ENCODE assay signal across 15 cellular contexts in genomic region chr11:73956876-73957653, GRCh38. TPM values are rescaled to one million over a fixed set of nuclear protein-coding genes. Genes with fewer than 3 reads are reported as not detected.
DNase-seq lines count a peak whose midpoint lies in the region; ATAC-seq and TF ChIP-seq lines count a peak whose summit lies in the region.
"Had no signal": no experiment of that assay in that cellular context is flagged by ENCODE, and none has a peak within 500 bp of the region (broad histone marks: within the 10 kb centered on the region; RNA-seq: fewer than 3 reads in every experiment).

No MANE protein-coding gene starts in this region.

- BruUV-seq in OCI-LY7 (replicated peaks; lab: Mats Ljungman, UMichigan): no TSS peak

- H3K27me3 Mint-ChIP-seq in stimulated activated naive CD8-positive, alpha-beta T cell treated with anti-CD3 and anti-CD28 coated beads, Interleukin-15, amount 100 ng/mL, for 72 hours: peaks cover 27% of the 10 kb centered on the region

- no peaks in the 10 kb centered on the region for H3K9me3 Mint-ChIP-seq in stimulated activated naive CD8-positive, alpha-beta T cell treated with anti-CD3 and anti-CD28 coated beads, Interleukin-15, amount 100 ng/mL, for 72 hours

- peak overlapping the region in 1 of 2 experiments; percentile 29 for H3K18ac ChIP-seq in mesenchymal stem cell (ENCODE audit: low read depth in 1 of 2, low read length in 2 of 2)

- H3K23ac ChIP-seq in mesenchymal stem cell (ENCODE audit: low read length in 2 of 2): no peak overlapping the region

- no peak for TF ChIP-seq CTCF in OCI-LY7 (conservative IDR thresholded peaks at IDR 0.05; ENCODE audit: low read length)
- TF ChIP-seq CTCF in smooth muscle cell (IDR thresholded peaks at IDR 0.05; ENCODE audit: borderline replicate concordance, insufficient read depth, poor library complexity, severe bottlenecking): no peak

- no peaks in the 10 kb centered on the region for H3K9me2 ChIP-seq in OCI-LY7 (ENCODE audit: insufficient read depth, low read length)

- H3K9me3 ChIP-seq in OCI-LY7 (ENCODE audit: low read length): no peaks in the 10 kb centered on the region
- no peaks in the 10 kb centered on the region for H3K9me3 ChIP-seq in mesenchymal stem cell (ENCODE audit: control insufficient read depth, low read length)
- H3K9me3 ChIP-seq in smooth muscle cell (replicated peaks; ENCODE audit: low read depth): no peaks in the 10 kb centered on the region
- H3K9me3 ChIP-seq: colonic mucosa had no signal

- peak overlapping the region in 1 of 2 experiments; percentile 28 for H3K4ac ChIP-seq in mesenchymal stem cell (ENCODE audit: low read depth in 1 of 2, low read length in 2 of 2)

- no peak overlapping the region for H2BK15ac ChIP-seq in mesenchymal stem cell (ENCODE audit: low read depth, poor library complexity, severe bottlenecking)

- H3K79me2 ChIP-seq in OCI-LY7 (ENCODE audit: insufficient read depth, low read depth, low read length) (no peaks in the 10 kb centered on the region), smooth muscle cell (ENCODE audit: low read depth) (no peaks in the 10 kb centered on the region)

- H3K4me1 ChIP-seq in OCI-LY7 (ENCODE audit: insufficient read depth, low read length, poor library complexity, severe bottlenecking) (peaks cover 4% of the 10 kb centered on the region), mesenchymal stem cell (ENCODE audit: control insufficient read depth, insufficient read depth, low read depth, low read length) (peaks cover 28% of the 10 kb centered on the region), smooth muscle cell (ENCODE audit: low read depth) (no peaks in the 10 kb centered on the region)
- H3K4me1 ChIP-seq: colonic mucosa had no signal

- H4K20me1 ChIP-seq in OCI-LY7 (ENCODE audit: insufficient read depth, low read length): no peaks in the 10 kb centered on the region
- no peaks in the 10 kb centered on the region for H4K20me1 ChIP-seq in smooth muscle cell (ENCODE audit: low read depth)

- POLR2A ChIA-PET in OCI-LY7 (lab: Charles Lee): interaction anchor here (0.5 to 0.9 kb wide), 2 partner anchors 35 to 135 kb away, joined by 3 read pairs; no protein-coding TSS in a partner anchor

- H2BK120ac ChIP-seq in mesenchymal stem cell (ENCODE audit: low read depth, low read length): no peak overlapping the region

- no peak for DNase-seq in stimulated activated naive CD8-positive, alpha-beta T cell treated with anti-CD3 and anti-CD28 coated beads, Interleukin-15, amount 100 ng/mL, for 72 hours
- no peak for DNase-seq in stimulated activated naive CD8-positive, alpha-beta T cell treated with anti-CD3 and anti-CD28 coated beads, Interleukin-15, Interleukin-2, amounts not matched to agents 100 U/mL and 50 U/mL, for 24 hours
- DNase-seq in OCI-LY7 (ENCODE audit: low spot score): no peak
- DNase-seq in mesenchymal stem cell: no peak
- no peak for DNase-seq in cortex of kidney (lab: John Stamatoyannopoulos, UW)
- no peak for DNase-seq in smooth muscle cell (lab: John Stamatoyannopoulos, UW; ENCODE audit: unreplicated experiment)
- no peak for DNase-seq in AG20443 (ENCODE audit: low spot score)
- DNase-seq: colonic mucosa, NCI-H187 treated with DMSO at 0.1 percent for 48 hours, NCI-H774 had no signal

- peaks cover 12% of the 10 kb centered on the region for H3K4me1 Mint-ChIP-seq in stimulated activated naive CD8-positive, alpha-beta T cell treated with anti-CD3 and anti-CD28 coated beads, Interleukin-15, amount 100 ng/mL, for 72 hours

- CTCF ChIA-PET in OCI-LY7 (lab: Charles Lee; ENCODE audit: unreplicated experiment): no interaction called here

- H3K9ac ChIP-seq in mesenchymal stem cell (ENCODE audit: low read length): no peak overlapping the region
- H3K9ac ChIP-seq in smooth muscle cell (ENCODE audit: low read depth): no peak overlapping the region

- H3F3A ChIP-seq in smooth muscle cell (ENCODE audit: low read depth): no peaks in the 10 kb centered on the region

- peak; percentile 18 for ATAC-seq in stimulated activated naive CD8-positive, alpha-beta T cell treated with anti-CD3 and anti-CD28 coated beads, Interleukin-15, amount 100 ng/mL, for 72 hours
- no peak for ATAC-seq in stimulated activated naive CD8-positive, alpha-beta T cell treated with anti-CD3 and anti-CD28 coated beads, Interleukin-15, Interleukin-2, amounts not matched to agents 100 U/mL and 50 U/mL, for 24 hours
- ATAC-seq in HG03135 (IDR thresholded peaks at IDR 0.05; ENCODE audit: unreplicated experiment): no peak

- no peak overlapping the region for H4K91ac ChIP-seq in mesenchymal stem cell (ENCODE audit: low read length)

- peak overlapping the region; percentile 81 for H2BK5ac ChIP-seq in mesenchymal stem cell (ENCODE audit: low read depth, low read length, poor library complexity, severe bottlenecking)

- peaks cover 4% of the 10 kb centered on the region for H3K79me1 ChIP-seq in mesenchymal stem cell (replicated peaks; ENCODE audit: low read length, poor library complexity, severe bottlenecking)

- peak overlapping the region in 1 of 2 experiments; percentile 61 for H3K14ac ChIP-seq in mesenchymal stem cell (ENCODE audit: low read length in 2 of 2)

- H2BK12ac ChIP-seq in mesenchymal stem cell (ENCODE audit: low read length in 2 of 2): peak overlapping the region in 1 of 2 experiments; percentile 59

- peak overlapping the region; percentile 35 for H4K8ac ChIP-seq in mesenchymal stem cell (ENCODE audit: low read length)

- H3K27me3 ChIP-seq in mesenchymal stem cell (ENCODE audit: control insufficient read depth in 1 of 2, insufficient read depth in 1 of 2, low read length in 2 of 2) (peaks cover 0 to 25% of the 10 kb centered on the region in 2 experiments), smooth muscle cell (ENCODE audit: low read depth) (no peaks in the 10 kb centered on the region)
- H3K27me3 ChIP-seq: colonic mucosa had no signal

- intact Hi-C loops in OCI-LY7 (cut with micrococcal nuclease; ENCODE audit: unreplicated experiment): no loop called here

- H2AK5ac ChIP-seq in mesenchymal stem cell (ENCODE audit: low read length, severe bottlenecking): peak overlapping the region; percentile 87

- no peak overlapping the region for H3K4me3 ChIP-seq in OCI-LY7 (ENCODE audit: low read depth, low read length, poor library complexity, severe bottlenecking)
- no peak overlapping the region for H3K4me3 ChIP-seq in mesenchymal stem cell (ENCODE audit: insufficient read depth in 1 of 2, low read depth in 1 of 2, low read length in 2 of 2)
- no peak overlapping the region for H3K4me3 ChIP-seq in smooth muscle cell
- H3K4me3 ChIP-seq: colonic mucosa had no signal

- H3K4me3 Mint-ChIP-seq in stimulated activated naive CD8-positive, alpha-beta T cell treated with anti-CD3 and anti-CD28 coated beads, Interleukin-15, amount 100 ng/mL, for 72 hours: peak overlapping the region; percentile 47 to 67

- no peak overlapping the region for H3K27ac ChIP-seq in OCI-LY7 (ENCODE audit: low read depth, low read length, poor library complexity, severe bottlenecking)
- H3K27ac ChIP-seq in mesenchymal stem cell (ENCODE audit: low read length, poor library complexity, severe bottlenecking): peak overlapping the region; percentile 56
- no peak overlapping the region for H3K27ac ChIP-seq in smooth muscle cell (ENCODE audit: low read depth)
- H3K27ac ChIP-seq: colonic mucosa had no signal

- H3K4me2 ChIP-seq in OCI-LY7 (ENCODE audit: low read length) (peak overlapping the region; percentile 37), mesenchymal stem cell (ENCODE audit: low read length, poor library complexity, severe bottlenecking) (no peak overlapping the region), smooth muscle cell (no peak overlapping the region)

- H2AFZ ChIP-seq in OCI-LY7 (ENCODE audit: low read length): 0 out of 2 replicates have a peak overlapping the region, but pooled peaks have one; percentile 5
- H2AFZ ChIP-seq in mesenchymal stem cell (ENCODE audit: low read depth, low read length): peak overlapping the region; percentile 18
- no peak overlapping the region for H2AFZ ChIP-seq in smooth muscle cell (ENCODE audit: low read depth)

- H3K27ac Mint-ChIP-seq in stimulated activated naive CD8-positive, alpha-beta T cell treated with anti-CD3 and anti-CD28 coated beads, Interleukin-15, amount 100 ng/mL, for 72 hours: peak overlapping the region in 1 of 2 donors; percentile 65

- H3K36me3 ChIP-seq in OCI-LY7 (ENCODE audit: insufficient read depth, low read length) (no peaks in the 10 kb centered on the region), mesenchymal stem cell (ENCODE audit: control insufficient read depth in 1 of 2, insufficient read depth in 2 of 2, low read depth in 1 of 2, low read length in 2 of 2) (peaks cover 0 to 23% of the 10 kb centered on the region in 2 experiments), smooth muscle cell (ENCODE audit: low read depth) (no peaks in the 10 kb centered on the region)
- H3K36me3 ChIP-seq: colonic mucosa had no signal

- WGBS in mesenchymal stem cell: 91% methylated on average over 27 of the region's 29 CpGs
- 86% methylated on average over 28 of the region's 29 CpGs for WGBS in smooth muscle cell (ENCODE audit: low lambda C conversion rate)

RNA-seq across cellular contexts. Expression of gene DNAJB13, which starts 6.2 kb away (rescaled TPM):
- not detected in 2 replicates for total RNA-seq in OCI-LY7 (2014; rRNA removed; shearing (Covaris generic))
- total RNA-seq in OCI-LY7 (2022) (0.29 and 0.81 TPM in 2 replicates), smooth muscle cell (not detected in 2 replicates)
- polyA plus RNA-seq in mesenchymal stem cell (2013, experiment 1 of 2): 0.10 TPM
- polyA plus RNA-seq in mesenchymal stem cell (2013, experiment 2 of 2): 0.04 TPM
- polyA plus RNA-seq in smooth muscle cell: not detected in 2 replicates
- total RNA-seq: colonic mucosa, frontal cortex, HepG2, subcutaneous adipose tissue had no signal
- polyA plus RNA-seq: neural cell had no signal

RNA-seq across cellular contexts. Expression of gene UCP2, which starts 25.6 kb away (rescaled TPM):
- total RNA-seq in OCI-LY7 (2014; rRNA removed; shearing (Covaris generic)): 82.7 and 145 TPM in 2 replicates
- total RNA-seq in OCI-LY7 (2022): 358 and 389 TPM in 2 replicates
- polyA plus RNA-seq in mesenchymal stem cell (2013, experiment 1 of 2): 19.7 TPM
- polyA plus RNA-seq in mesenchymal stem cell (2013, experiment 2 of 2): 20.0 TPM
- total RNA-seq in smooth muscle cell: 0.67 and 4.8 TPM in 2 replicates
- polyA plus RNA-seq in smooth muscle cell: 8.2 and 12.7 TPM in 2 replicates
- polyA plus RNA-seq: neural cell had no signal

RNA-seq across cellular contexts. Expression of gene UCP3, which starts 51.8 kb away (rescaled TPM):
- 1.5 and 3.2 TPM in 2 replicates for total RNA-seq in OCI-LY7 (2014; rRNA removed; shearing (Covaris generic))
- total RNA-seq in OCI-LY7 (2022): 1.8 and 2.4 TPM in 2 replicates
- 0.23 TPM for polyA plus RNA-seq in mesenchymal stem cell (2013, experiment 1 of 2)
- 0.33 TPM for polyA plus RNA-seq in mesenchymal stem cell (2013, experiment 2 of 2)
- 0.54 and 0.85 TPM in 2 replicates for total RNA-seq in smooth muscle cell
- 0.57 and 0.88 TPM in 2 replicates for polyA plus RNA-seq in smooth muscle cell
- total RNA-seq: HepG2 had no signal

Comparison
In these comparisons a context has a peak if more than half of its experiments do, and no peak if none do; other contexts are left out.
1. RNA of gene UCP2, which starts 25.6 kb away (total RNA-seq): 82.7 to 389 TPM in OCI-LY7; 0.67 to 4.8 TPM in smooth muscle cell; every median in the first group is over 10 times any median in the second.